In the genomic region with DNA sequence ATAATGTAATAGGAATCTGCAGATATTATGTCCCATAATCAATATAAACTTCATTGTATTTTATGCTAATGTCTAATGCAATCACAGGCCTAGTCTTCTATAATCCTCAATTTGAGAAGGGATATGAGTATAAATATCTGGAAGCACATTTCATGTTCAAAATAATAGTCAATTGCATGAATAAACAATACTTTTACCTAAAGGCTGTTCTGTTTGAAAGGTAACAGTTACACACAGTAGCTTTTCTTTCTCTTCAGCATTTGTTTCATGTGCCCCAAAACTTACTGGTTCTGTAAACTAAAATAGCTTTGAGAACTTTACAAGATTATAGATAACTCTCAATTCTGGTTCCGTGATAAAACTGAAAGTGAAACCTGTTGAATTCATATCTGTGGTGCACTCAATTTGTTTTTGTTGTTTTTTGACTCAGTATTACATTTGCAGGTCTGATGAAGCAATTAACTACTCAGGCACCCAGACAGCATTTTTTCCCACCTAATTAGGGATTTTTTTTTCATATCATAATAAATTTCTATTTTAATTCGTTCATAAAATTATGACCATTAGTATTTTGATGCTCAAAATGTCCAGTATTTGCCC, we compare ENCODE assay signal across 8 cellular contexts.
DNase-seq lines count a peak whose midpoint lies in the region; ATAC-seq and TF ChIP-seq lines count a peak whose summit lies in the region.

No MANE protein-coding gene starts in this region.

- no peaks in the 10 kb centered on the region for H3K27me3 Mint-ChIP-seq in activated T-helper 2 cell treated with anti-CD3 and anti-CD28 coated beads, Interferon-gamma antibody, Interleukin-2, Interleukin-4, amounts not matched to agents 10 μg/mL and 5 μg/mL and 100 μg/mL, durations not matched to agents 14 hours and 24 hours and 36 hours (ENCODE audit: low read depth)
- no peaks in the 10 kb centered on the region; the same call in 1 of the 2 replicates for H3K27me3 Mint-ChIP-seq in WTC11 (ENCODE audit: low read depth)

- CTCF ChIA-PET in WTC11 (lab: Charles Lee) = no interaction called here

- POLR2A ChIA-PET in WTC11 (lab: Charles Lee) = no interaction called here

- H3K27ac ChIP-seq in heart right ventricle = no peak overlapping the region
- no peak overlapping the region for H3K27ac ChIP-seq in osteoblast (ENCODE audit: low read depth, low read length)

- ATAC-seq in heart right ventricle (no peak), Right ventricle myocardium inferior (no peak), HG03354 (IDR thresholded peaks at IDR 0.05; ENCODE audit: poor library complexity, severe bottlenecking, unreplicated experiment) (peak; percentile 80), WTC11 (no peak)

- no peak overlapping the region for H3K27ac Mint-ChIP-seq in activated T-helper 2 cell treated with anti-CD3 and anti-CD28 coated beads, Interferon-gamma antibody, Interleukin-2, Interleukin-4, amounts not matched to agents 10 μg/mL and 5 μg/mL and 100 μg/mL, durations not matched to agents 14 hours and 24 hours and 36 hours
- H3K27ac Mint-ChIP-seq in WTC11 = no peak overlapping the region

- no peak for TF ChIP-seq CTCF in heart right ventricle (IDR thresholded peaks at IDR 0.05)
- no peak for TF ChIP-seq CTCF in osteoblast (IDR thresholded peaks at IDR 0.05; ENCODE audit: extremely low read depth, low read depth, low read length)
- no peak for TF ChIP-seq CTCF in WTC11 (IDR thresholded peaks at IDR 0.05)

- no peak for DNase-seq in heart right ventricle
- DNase-seq in Right ventricle myocardium inferior (ENCODE audit: missing footprints) = no peak
- DNase-seq in activated T-helper 2 cell treated with anti-CD3 and anti-CD28 coated beads, Interferon-gamma antibody, Interleukin-2, Interleukin-4, amounts not matched to agents 10 μg/mL and 5 μg/mL and 100 μg/mL, durations not matched to agents 14 hours and 24 hours and 36 hours (ENCODE audit: low spot score) = no peak
- DNase-seq in osteoblast (ENCODE audit: insufficient read length, low spot score, missing footprints) = no peak
- no peak for DNase-seq in NCI-H1105 (lab: John Stamatoyannopoulos, UW)
- no peak for DNase-seq in SW480 (ENCODE audit: low spot score)
- DNase-seq in WTC11 (ENCODE audit: low spot score) = no peak

- no peaks in the 10 kb centered on the region for H4K20me1 ChIP-seq in osteoblast (ENCODE audit: insufficient read depth, low read length)

- H3K9me3 Mint-ChIP-seq in activated T-helper 2 cell treated with anti-CD3 and anti-CD28 coated beads, Interferon-gamma antibody, Interleukin-2, Interleukin-4, amounts not matched to agents 10 μg/mL and 5 μg/mL and 100 μg/mL, durations not matched to agents 14 hours and 24 hours and 36 hours = peaks cover 4% of the 10 kb centered on the region
- H3K9me3 Mint-ChIP-seq in WTC11 = peaks cover 5% of the 10 kb centered on the region

- no peaks in the 10 kb centered on the region for H3K36me3 Mint-ChIP-seq in activated T-helper 2 cell treated with anti-CD3 and anti-CD28 coated beads, Interferon-gamma antibody, Interleukin-2, Interleukin-4, amounts not matched to agents 10 μg/mL and 5 μg/mL and 100 μg/mL, durations not matched to agents 14 hours and 24 hours and 36 hours (ENCODE audit: low read depth)
- H3K36me3 Mint-ChIP-seq in WTC11 = peaks cover 4% of the 10 kb centered on the region

- H3K4me3 ChIP-seq in heart right ventricle (peak overlapping the region in 6 of 10 donors; percentile 1 to 41 (median 32)), osteoblast (ENCODE audit: insufficient read depth, low read length) (peak overlapping the region; percentile 60)

- peaks cover 0 to 8% (median 0%) of the 10 kb centered on the region in 9 donors for H3K4me1 ChIP-seq in heart right ventricle
- no peaks in the 10 kb centered on the region for H3K4me1 ChIP-seq in osteoblast (ENCODE audit: insufficient read depth, low read length)

- no peaks in the 10 kb centered on the region for H3K79me2 ChIP-seq in osteoblast (ENCODE audit: insufficient read depth, low read length)

- peak overlapping the region; percentile 66 for H3K4me2 ChIP-seq in osteoblast (ENCODE audit: insufficient read depth, low read length)

- H3K27me3 ChIP-seq in heart right ventricle (no peaks in the 10 kb centered on the region), osteoblast (ENCODE audit: insufficient read depth, low read length) (no peaks in the 10 kb centered on the region)

- no peaks in the 10 kb centered on the region for H3K36me3 ChIP-seq in heart right ventricle
- H3K36me3 ChIP-seq in osteoblast (ENCODE audit: insufficient read depth, low read length) = no peaks in the 10 kb centered on the region

- peaks cover 8% of the 10 kb centered on the region for H3K4me1 Mint-ChIP-seq in activated T-helper 2 cell treated with anti-CD3 and anti-CD28 coated beads, Interferon-gamma antibody, Interleukin-2, Interleukin-4, amounts not matched to agents 10 μg/mL and 5 μg/mL and 100 μg/mL, durations not matched to agents 14 hours and 24 hours and 36 hours (ENCODE audit: low read depth)
- H3K4me1 Mint-ChIP-seq in WTC11 = no peaks in the 10 kb centered on the region

- peaks cover 0 to 5% (median 0%) of the 10 kb centered on the region in 11 donors for H3K9me3 ChIP-seq in heart right ventricle
- H3K9me3 ChIP-seq in osteoblast (ENCODE audit: low read depth, low read length) = no peaks in the 10 kb centered on the region

- 24 to 27% methylated on average over 2 of the region's 2 CpGs for WGBS in heart right ventricle, 2 donors

- H2AFZ ChIP-seq in osteoblast (ENCODE audit: low read length) = peak overlapping the region; percentile 83

- H3K4me3 Mint-ChIP-seq in activated T-helper 2 cell treated with anti-CD3 and anti-CD28 coated beads, Interferon-gamma antibody, Interleukin-2, Interleukin-4, amounts not matched to agents 10 μg/mL and 5 μg/mL and 100 μg/mL, durations not matched to agents 14 hours and 24 hours and 36 hours (ENCODE audit: low read depth) = peak overlapping the region; percentile 33
- H3K4me3 Mint-ChIP-seq in WTC11 = no peak overlapping the region

- intact Hi-C loops in heart right ventricle (cut with DNase I) (no loop called here), Right ventricle myocardium inferior (cut with DNase I) (no loop called here)
- intact Hi-C loops in activated T-helper 2 cell treated with anti-CD3 and anti-CD28 coated beads, Interferon-gamma antibody, Interleukin-2, Interleukin-4, amounts not matched to agents 10 μg/mL and 5 μg/mL and 100 μg/mL, durations not matched to agents 14 hours and 24 hours and 36 hours (cut with micrococcal nuclease) = no loop called here

TF ChIP-seq in WTC11, 78 proteins besides CTCF, POLR2A, EP300 and RAD21:
- TF ChIP-seq, protein P1, sequence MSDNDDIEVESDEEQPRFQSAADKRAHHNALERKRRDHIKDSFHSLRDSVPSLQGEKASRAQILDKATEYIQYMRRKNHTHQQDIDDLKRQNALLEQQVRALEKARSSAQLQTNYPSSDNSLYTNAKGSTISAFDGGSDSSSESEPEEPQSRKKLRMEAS (CRISPR knock-in tag; IDR thresholded peaks at IDR 0.05) = no peak
- TF ChIP-seq, protein P2, sequence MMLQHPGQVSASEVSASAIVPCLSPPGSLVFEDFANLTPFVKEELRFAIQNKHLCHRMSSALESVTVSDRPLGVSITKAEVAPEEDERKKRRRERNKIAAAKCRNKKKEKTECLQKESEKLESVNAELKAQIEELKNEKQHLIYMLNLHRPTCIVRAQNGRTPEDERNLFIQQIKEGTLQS (CRISPR knock-in tag; conservative IDR thresholded peaks at IDR 0.05) = no peak
